In the genomic region with DNA sequence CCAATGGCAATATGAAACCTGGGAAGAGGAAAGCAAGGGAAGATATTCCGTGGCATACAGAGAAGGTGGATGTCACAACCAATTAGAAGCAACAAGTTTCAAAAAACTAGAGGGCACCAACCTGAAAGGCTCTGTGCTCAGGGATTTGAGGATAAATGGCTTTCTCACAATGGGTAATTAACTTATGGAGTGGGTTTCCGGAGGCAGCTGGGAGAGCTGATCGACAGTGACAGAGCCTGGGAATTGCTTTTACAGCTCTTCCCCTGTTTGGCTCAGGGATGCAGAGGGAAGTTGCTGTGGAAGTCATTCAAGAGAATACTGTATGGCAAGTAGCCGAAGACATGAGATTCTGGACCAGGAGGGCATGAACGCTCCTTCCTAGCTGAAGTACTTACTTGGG, we compare ENCODE assay signal across 18 cellular contexts.
"Had no signal": no experiment of that assay in that cellular context is flagged by ENCODE, and none has a peak within 500 bp of the region (broad histone marks: within the 10 kb centered on the region; RNA-seq: fewer than 3 reads in every experiment).

No MANE protein-coding gene starts in this region.

- H3K9me3 Mint-ChIP-seq: memory B cell; stimulated activated memory B cell treated with anti-CD40 and anti-IgM and Interleukin-4, amounts not matched to agents 10 μg/mL and 1 μg/mL and 100 μg/mL, for 72 hours; WTC11 had no signal

- H3K9me3 ChIP-seq: esophagus squamous epithelium, neutrophil, thoracic aorta, upper lobe of right lung had no signal

- DNase-seq: activated CD4-positive, alpha-beta T cell treated with anti-CD3 and anti-CD28 coated beads for 36 hours; activated CD4-positive, alpha-beta T cell treated with anti-CD3 and anti-CD28 coated beads, Interleukin-2, amount 50 U/mL, for 48 hours; activated CD8-positive, alpha-beta memory T cell treated with anti-CD3 and anti-CD28 coated beads, Interleukin-2, amount 10 ng/mL, durations not matched to agents 7 days and 5 days; effector CD8-positive, alpha-beta T cell; esophagus squamous epithelium; immature natural killer cell; kidney glomerular epithelial cell; stimulated activated CD4-positive, alpha-beta T cell treated with anti-CD3 and anti-CD28 coated beads, Interleukin-4, amount 100 ng/mL, for 4 hours; T-helper 2 cell; upper lobe of right lung had no signal

- H3K27ac ChIP-seq: esophagus squamous epithelium, neutrophil, parathyroid adenoma, thoracic aorta, upper lobe of right lung had no signal

- H3K27me3 ChIP-seq: esophagus squamous epithelium, neutrophil, upper lobe of right lung had no signal

- H3K27ac Mint-ChIP-seq: activated CD4-positive, alpha-beta T cell treated with anti-CD3 and anti-CD28 coated beads for 36 hours; activated CD8-positive, alpha-beta memory T cell treated with anti-CD3 and anti-CD28 coated beads, Interleukin-2, amount 10 ng/mL, durations not matched to agents 7 days and 5 days; activated naive CD8-positive, alpha-beta T cell; immature natural killer cell; memory B cell; stimulated activated memory B cell treated with anti-CD40 and anti-IgM and Interleukin-4, amounts not matched to agents 10 μg/mL and 1 μg/mL and 100 μg/mL, for 72 hours; WTC11 had no signal

- ATAC-seq: activated CD4-positive, alpha-beta T cell treated with anti-CD3 and anti-CD28 coated beads for 36 hours; activated CD8-positive, alpha-beta memory T cell treated with anti-CD3 and anti-CD28 coated beads, Interleukin-2, amount 10 ng/mL, durations not matched to agents 7 days and 5 days; sciatic nerve; stimulated activated memory B cell treated with anti-CD40 and anti-IgM and Interleukin-4, amounts not matched to agents 10 μg/mL and 1 μg/mL and 100 μg/mL, for 72 hours; upper lobe of right lung; WTC11 had no signal

- H3K36me3 Mint-ChIP-seq: activated CD8-positive, alpha-beta memory T cell treated with anti-CD3 and anti-CD28 coated beads, Interleukin-2, amount 10 ng/mL, durations not matched to agents 7 days and 5 days; activated naive CD8-positive, alpha-beta T cell; immature natural killer cell; memory B cell; stimulated activated memory B cell treated with anti-CD40 and anti-IgM and Interleukin-4, amounts not matched to agents 10 μg/mL and 1 μg/mL and 100 μg/mL, for 72 hours; WTC11 had no signal

- H3K4me3 ChIP-seq: esophagus squamous epithelium, thoracic aorta, upper lobe of right lung had no signal

- H3K36me3 ChIP-seq: esophagus squamous epithelium, neutrophil, thoracic aorta, upper lobe of right lung had no signal

- H3K4me3 Mint-ChIP-seq: activated CD4-positive, alpha-beta T cell treated with anti-CD3 and anti-CD28 coated beads for 36 hours; activated CD8-positive, alpha-beta memory T cell treated with anti-CD3 and anti-CD28 coated beads, Interleukin-2, amount 10 ng/mL, durations not matched to agents 7 days and 5 days; activated naive CD8-positive, alpha-beta T cell; immature natural killer cell; memory B cell; stimulated activated memory B cell treated with anti-CD40 and anti-IgM and Interleukin-4, amounts not matched to agents 10 μg/mL and 1 μg/mL and 100 μg/mL, for 72 hours; WTC11 had no signal

- H3K4me1 Mint-ChIP-seq: activated CD4-positive, alpha-beta T cell treated with anti-CD3 and anti-CD28 coated beads for 36 hours; activated CD8-positive, alpha-beta memory T cell treated with anti-CD3 and anti-CD28 coated beads, Interleukin-2, amount 10 ng/mL, durations not matched to agents 7 days and 5 days; immature natural killer cell; memory B cell; stimulated activated memory B cell treated with anti-CD40 and anti-IgM and Interleukin-4, amounts not matched to agents 10 μg/mL and 1 μg/mL and 100 μg/mL, for 72 hours had no signal

- H3K27me3 Mint-ChIP-seq: activated CD8-positive, alpha-beta memory T cell treated with anti-CD3 and anti-CD28 coated beads, Interleukin-2, amount 10 ng/mL, durations not matched to agents 7 days and 5 days; activated naive CD8-positive, alpha-beta T cell; stimulated activated memory B cell treated with anti-CD40 and anti-IgM and Interleukin-4, amounts not matched to agents 10 μg/mL and 1 μg/mL and 100 μg/mL, for 72 hours had no signal
